Comparison of ENCODE assay signal across 8 cellular contexts in genomic region chr5:36879274-36880033, GRCh38. TPM values are rescaled to one million over a fixed set of nuclear protein-coding genes. Genes with fewer than 3 reads are reported as not detected.
DNase-seq lines count a peak whose midpoint lies in the region; ATAC-seq and TF ChIP-seq lines count a peak whose summit lies in the region.
"Had no signal": no experiment of that assay in that cellular context is flagged by ENCODE, and none has a peak within 500 bp of the region (broad histone marks: within the 10 kb centered on the region; RNA-seq: fewer than 3 reads in every experiment).

No MANE protein-coding gene starts in this region.

- H3K4me1 Mint-ChIP-seq in WTC11 (peaks cover 37% of the 10 kb centered on the region), glutamatergic neuron (ENCODE audit: low read depth, unreplicated experiment) (peaks cover 16% of the 10 kb centered on the region)

- H3K4me3 ChIP-seq in HEK293 (ENCODE audit: low read depth, low read length): peak overlapping the region; percentile 95
- peak overlapping the region; percentile 90 for H3K4me3 ChIP-seq in smooth muscle cell

- H3F3A ChIP-seq in smooth muscle cell (ENCODE audit: low read depth): no peaks in the 10 kb centered on the region

- peaks cover 78% of the 10 kb centered on the region for H4K20me1 ChIP-seq in smooth muscle cell (ENCODE audit: low read depth)

- no peak overlapping the region for H2AFZ ChIP-seq in smooth muscle cell (ENCODE audit: low read depth)

- peaks cover 13% of the 10 kb centered on the region for H3K4me1 ChIP-seq in HEK293 (ENCODE audit: control insufficient read depth, insufficient read depth, low read length)
- peaks cover 32% of the 10 kb centered on the region for H3K4me1 ChIP-seq in smooth muscle cell (ENCODE audit: low read depth)

- H3K27ac Mint-ChIP-seq in WTC11: no peak overlapping the region
- peak overlapping the region; percentile 84 for H3K27ac Mint-ChIP-seq in glutamatergic neuron (ENCODE audit: unreplicated experiment)

- H3K9me3 ChIP-seq in HEK293 (ENCODE audit: control insufficient read depth, insufficient read depth, low read depth, low read length) (no peaks in the 10 kb centered on the region), smooth muscle cell (replicated peaks; ENCODE audit: low read depth) (no peaks in the 10 kb centered on the region)

- CTCF ChIA-PET in HEK293 (lab: Yijun Ruan, JAX) (interaction anchor here (0.7 to 2.9 kb wide), 2 partner anchors 127 to 265 kb away, joined by 3 to 8 read pairs; no protein-coding TSS in a partner anchor), WTC11 (lab: Charles Lee) (interaction anchor here (0.9 to 5.0 kb wide), 6 partner anchors 9 to 140 kb away, joined by 3 to 23 read pairs (median 6); no protein-coding TSS in a partner anchor)

- 0 out of 2 replicates have a peak overlapping the region, but pooled peaks have one; percentile 99 for H3K27ac ChIP-seq in HEK293 (ENCODE audit: extremely low read depth, low read depth, low read length)
- H3K27ac ChIP-seq in smooth muscle cell (ENCODE audit: low read depth): peak overlapping the region; percentile 95

- H3K4me2 ChIP-seq in smooth muscle cell: peak overlapping the region; percentile 98

- ATAC-seq in WTC11 (no peak), GM18517 (IDR thresholded peaks at IDR 0.05; ENCODE audit: unreplicated experiment) (no peak)

- H3K9me3 Mint-ChIP-seq in WTC11: no peaks in the 10 kb centered on the region
- H3K9me3 Mint-ChIP-seq in glutamatergic neuron (ENCODE audit: unreplicated experiment): peaks cover 10% of the 10 kb centered on the region

- H3K79me2 ChIP-seq in smooth muscle cell (ENCODE audit: low read depth): peaks cover 87% of the 10 kb centered on the region

- H3K4me3 Mint-ChIP-seq in WTC11: peak overlapping the region; percentile 94
- peak overlapping the region; percentile 98 for H3K4me3 Mint-ChIP-seq in glutamatergic neuron (ENCODE audit: unreplicated experiment)

- POLR2A ChIA-PET in HEK293 (lab: Yijun Ruan, JAX): interaction anchor here (0.7 to 4.7 kb wide), 3 partner anchors 11 to 134 kb away, joined by 3 to 22 read pairs (median 4); no protein-coding TSS in a partner anchor
- POLR2A ChIA-PET in WTC11 (lab: Charles Lee): interaction anchor here (1.0 kb wide), 1 partner anchor 135 kb away, joined by 5 read pairs; no protein-coding TSS in a partner anchor

- DNase-seq in WTC11 (ENCODE audit: low spot score) (no peak), glutamatergic neuron (no peak), smooth muscle cell (lab: John Stamatoyannopoulos, UW; ENCODE audit: unreplicated experiment) (no peak), dedifferentiated amniotic fluid mesenchymal stem cell (ENCODE audit: extremely low spot score) (no peak), globus pallidus (ENCODE audit: low spot score) (no peak)
- DNase-seq: activated gamma-delta T cell had no signal

- H3K36me3 ChIP-seq in HEK293 (ENCODE audit: control insufficient read depth in 2 of 2, insufficient read depth in 1 of 2, low read length in 2 of 2) (no peaks in the 10 kb centered on the region), smooth muscle cell (ENCODE audit: low read depth) (no peaks in the 10 kb centered on the region)

- no peaks in the 10 kb centered on the region for H3K27me3 Mint-ChIP-seq in WTC11 (ENCODE audit: low read depth)
- H3K27me3 Mint-ChIP-seq in glutamatergic neuron (ENCODE audit: unreplicated experiment): peaks cover 9% of the 10 kb centered on the region

- H3K9ac ChIP-seq in smooth muscle cell (ENCODE audit: low read depth): peak overlapping the region; percentile 97

- TF ChIP-seq CTCF in HEK293 (tag by site-specific recombination; IDR thresholded peaks at IDR 0.05): no peak
- no peak for TF ChIP-seq CTCF in WTC11 (IDR thresholded peaks at IDR 0.05)
- no peak for TF ChIP-seq CTCF in glutamatergic neuron (IDR thresholded peaks at IDR 0.05; ENCODE audit: partially characterized antibody, unreplicated experiment)
- no peak for TF ChIP-seq CTCF in smooth muscle cell (IDR thresholded peaks at IDR 0.05; ENCODE audit: borderline replicate concordance, insufficient read depth, poor library complexity, severe bottlenecking)

- no peaks in the 10 kb centered on the region for H3K27me3 ChIP-seq in smooth muscle cell (ENCODE audit: low read depth)

- 66% methylated on average over 2 of the region's 2 CpGs for WGBS in smooth muscle cell (ENCODE audit: low lambda C conversion rate)

- H3K36me3 Mint-ChIP-seq in WTC11 (no peaks in the 10 kb centered on the region; the same call in 1 of the 2 replicates), glutamatergic neuron (ENCODE audit: unreplicated experiment) (no peaks in the 10 kb centered on the region)

TF ChIP-seq in HEK293, 187 proteins besides CTCF, POLR2A, EP300 and RAD21 (continues in another document):
- TF ChIP-seq, protein P1, sequence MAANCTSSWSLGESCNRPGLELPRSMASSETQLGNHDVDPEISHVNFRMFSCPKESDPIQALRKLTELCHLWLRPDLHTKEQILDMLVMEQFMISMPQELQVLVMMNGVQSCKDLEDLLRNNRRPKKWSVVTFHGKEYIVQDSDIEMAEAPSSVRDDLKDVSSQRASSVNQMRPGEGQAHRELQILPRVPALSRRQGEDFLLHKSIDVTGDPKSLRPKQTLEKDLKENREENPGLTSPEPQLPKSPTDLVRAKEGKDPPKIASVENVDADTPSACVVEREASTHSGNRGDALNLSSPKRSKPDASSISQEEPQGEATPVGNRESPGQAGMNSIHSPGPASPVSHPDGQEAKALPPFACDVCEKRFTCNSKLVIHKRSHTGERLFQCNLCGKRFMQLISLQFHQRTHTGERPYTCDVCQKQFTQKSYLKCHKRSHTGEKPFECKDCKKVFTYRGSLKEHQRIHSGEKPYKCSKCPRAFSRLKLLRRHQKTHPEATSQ (tag by site-specific recombination; IDR thresholded peaks at IDR 0.05): no peak
- TF ChIP-seq PRDM6 (tag by site-specific recombination; IDR thresholded peaks at IDR 0.05): peak; percentile 70

TF ChIP-seq in WTC11, 78 proteins besides CTCF, POLR2A, EP300 and RAD21 (continues in another document):
- TF ChIP-seq, protein P2, sequence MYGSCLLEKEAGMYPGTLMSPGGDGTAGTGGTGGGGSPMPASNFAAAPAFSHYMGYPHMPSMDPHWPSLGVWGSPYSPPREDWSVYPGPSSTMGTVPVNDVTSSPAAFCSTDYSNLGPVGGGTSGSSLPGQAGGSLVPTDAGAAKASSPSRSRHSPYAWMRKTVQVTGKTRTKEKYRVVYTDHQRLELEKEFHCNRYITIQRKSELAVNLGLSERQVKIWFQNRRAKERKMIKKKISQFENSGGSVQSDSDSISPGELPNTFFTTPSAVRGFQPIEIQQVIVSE (CRISPR knock-in tag; IDR thresholded peaks at IDR 0.05; ENCODE audit: borderline replicate concordance): no peak
- TF ChIP-seq, protein P3, sequence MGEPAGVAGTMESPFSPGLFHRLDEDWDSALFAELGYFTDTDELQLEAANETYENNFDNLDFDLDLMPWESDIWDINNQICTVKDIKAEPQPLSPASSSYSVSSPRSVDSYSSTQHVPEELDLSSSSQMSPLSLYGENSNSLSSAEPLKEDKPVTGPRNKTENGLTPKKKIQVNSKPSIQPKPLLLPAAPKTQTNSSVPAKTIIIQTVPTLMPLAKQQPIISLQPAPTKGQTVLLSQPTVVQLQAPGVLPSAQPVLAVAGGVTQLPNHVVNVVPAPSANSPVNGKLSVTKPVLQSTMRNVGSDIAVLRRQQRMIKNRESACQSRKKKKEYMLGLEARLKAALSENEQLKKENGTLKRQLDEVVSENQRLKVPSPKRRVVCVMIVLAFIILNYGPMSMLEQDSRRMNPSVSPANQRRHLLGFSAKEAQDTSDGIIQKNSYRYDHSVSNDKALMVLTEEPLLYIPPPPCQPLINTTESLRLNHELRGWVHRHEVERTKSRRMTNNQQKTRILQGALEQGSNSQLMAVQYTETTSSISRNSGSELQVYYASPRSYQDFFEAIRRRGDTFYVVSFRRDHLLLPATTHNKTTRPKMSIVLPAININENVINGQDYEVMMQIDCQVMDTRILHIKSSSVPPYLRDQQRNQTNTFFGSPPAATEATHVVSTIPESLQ (CRISPR knock-in tag; IDR thresholded peaks at IDR 0.05): no peak
- TF ChIP-seq NR2C2 (CRISPR knock-in tag; IDR thresholded peaks at IDR 0.05) (no peak), ZNF416 (CRISPR knock-in tag; IDR thresholded peaks at IDR 0.05) (no peak), ZBTB21 (CRISPR knock-in tag; IDR thresholded peaks at IDR 0.05; ENCODE audit: borderline replicate concordance) (no peak)
- TF ChIP-seq, protein P4, sequence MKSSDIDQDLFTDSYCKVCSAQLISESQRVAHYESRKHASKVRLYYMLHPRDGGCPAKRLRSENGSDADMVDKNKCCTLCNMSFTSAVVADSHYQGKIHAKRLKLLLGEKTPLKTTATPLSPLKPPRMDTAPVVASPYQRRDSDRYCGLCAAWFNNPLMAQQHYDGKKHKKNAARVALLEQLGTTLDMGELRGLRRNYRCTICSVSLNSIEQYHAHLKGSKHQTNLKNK (CRISPR knock-in tag; IDR thresholded peaks at IDR 0.05): no peak
- TF ChIP-seq, protein P5, sequence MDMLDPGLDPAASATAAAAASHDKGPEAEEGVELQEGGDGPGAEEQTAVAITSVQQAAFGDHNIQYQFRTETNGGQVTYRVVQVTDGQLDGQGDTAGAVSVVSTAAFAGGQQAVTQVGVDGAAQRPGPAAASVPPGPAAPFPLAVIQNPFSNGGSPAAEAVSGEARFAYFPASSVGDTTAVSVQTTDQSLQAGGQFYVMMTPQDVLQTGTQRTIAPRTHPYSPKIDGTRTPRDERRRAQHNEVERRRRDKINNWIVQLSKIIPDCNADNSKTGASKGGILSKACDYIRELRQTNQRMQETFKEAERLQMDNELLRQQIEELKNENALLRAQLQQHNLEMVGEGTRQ (CRISPR knock-in tag; IDR thresholded peaks at IDR 0.05): no peak
- TF ChIP-seq, protein P6, sequence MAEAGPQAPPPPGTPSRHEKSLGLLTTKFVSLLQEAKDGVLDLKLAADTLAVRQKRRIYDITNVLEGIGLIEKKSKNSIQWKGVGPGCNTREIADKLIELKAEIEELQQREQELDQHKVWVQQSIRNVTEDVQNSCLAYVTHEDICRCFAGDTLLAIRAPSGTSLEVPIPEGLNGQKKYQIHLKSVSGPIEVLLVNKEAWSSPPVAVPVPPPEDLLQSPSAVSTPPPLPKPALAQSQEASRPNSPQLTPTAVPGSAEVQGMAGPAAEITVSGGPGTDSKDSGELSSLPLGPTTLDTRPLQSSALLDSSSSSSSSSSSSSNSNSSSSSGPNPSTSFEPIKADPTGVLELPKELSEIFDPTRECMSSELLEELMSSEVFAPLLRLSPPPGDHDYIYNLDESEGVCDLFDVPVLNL (CRISPR knock-in tag; IDR thresholded peaks at IDR 0.05; ENCODE audit: borderline replicate concordance, low read depth): no peak

RNA-seq across cellular contexts. Expression of gene NIPBL, which starts 2.9 kb away (rescaled TPM):
- total RNA-seq in WTC11 (2021) (45.8 to 52.8 TPM (median 48.3 TPM) in 3 replicates), glutamatergic neuron (ENCODE audit: unreplicated experiment) (81.1 TPM), smooth muscle cell (46.3 and 46.4 TPM in 2 replicates)
- polyA plus RNA-seq in smooth muscle cell: 14.7 and 15.4 TPM in 2 replicates

Comparison
In these comparisons a context has a peak if more than half of its experiments do, and no peak if none do; other contexts are left out.
1. Of the 8 proteins assayed by ChIP-seq in both HEK293 and WTC11: peak only in HEK293: ATF2; only in WTC11: none; in both: none; in neither: 7.